7 cellular contexts compared by ENCODE assay signal in genomic region chr4:118372251-118372650, GRCh38.
"Had no signal": no experiment of that assay in that cellular context is flagged by ENCODE, and none has a peak within 500 bp of the region (broad histone marks: within the 10 kb centered on the region; RNA-seq: fewer than 3 reads in every experiment).

No MANE protein-coding gene starts in this region.

- H3K4me3 ChIP-seq: GM23248, HAP-1 had no signal

- DNase-seq: GM23248, GOT3, H7, IMR-90 had no signal

- H2AFZ ChIP-seq: GM23248 had no signal

- H3K36me3 ChIP-seq: HAP-1 had no signal

- FAIRE-seq: HTR-8/SVneo had no signal

- H3K9me3 ChIP-seq: HAP-1 had no signal

- ATAC-seq: HCT116 had no signal

- H3K9ac ChIP-seq: GM23248 had no signal

- H3K27ac ChIP-seq: GM23248 had no signal
